28 cellular contexts compared by ENCODE assay signal in genomic region chrX:24364326-24364725, GRCh38. TPM values are rescaled to one million over a fixed set of nuclear protein-coding genes. Genes with fewer than 3 reads are reported as not detected.
"Had no signal": no experiment of that assay in that cellular context is flagged by ENCODE, and none has a peak within 500 bp of the region (broad histone marks: within the 10 kb centered on the region; RNA-seq: fewer than 3 reads in every experiment).

No MANE protein-coding gene starts in this region.

- H3K9me3 ChIP-seq: MG63 had no signal

- H3K27ac ChIP-seq: VCaP had no signal

- ATAC-seq: activated CD4-positive, alpha-beta T cell treated with anti-CD3 and anti-CD28 coated beads for 36 hours; T-cell had no signal

- H3K4me3 ChIP-seq: MG63 had no signal

- H3K27ac Mint-ChIP-seq: activated CD4-positive, alpha-beta memory T cell treated with anti-CD3 and anti-CD28 coated beads, Interleukin-2, amount 10 ng/mL, durations not matched to agents 7 days and 5 days; activated CD4-positive, alpha-beta T cell treated with anti-CD3 and anti-CD28 coated beads for 36 hours; activated naive CD4-positive, alpha-beta T cell treated with anti-CD3 and anti-CD28 coated beads, Interleukin-2, amount 50 U/mL, for 24 hours; T-cell had no signal

- H3K36me3 Mint-ChIP-seq: activated naive CD4-positive, alpha-beta T cell treated with anti-CD3 and anti-CD28 coated beads, Interleukin-2, amount 50 U/mL, for 24 hours; brain; T-cell had no signal

- H3K27me3 Mint-ChIP-seq: activated CD4-positive, alpha-beta memory T cell treated with anti-CD3 and anti-CD28 coated beads, Interleukin-2, amount 10 ng/mL, durations not matched to agents 7 days and 5 days; activated CD4-positive, alpha-beta T cell treated with anti-CD3 and anti-CD28 coated beads for 36 hours; activated naive CD4-positive, alpha-beta T cell treated with anti-CD3 and anti-CD28 coated beads, Interleukin-2, amount 50 U/mL, for 24 hours; brain had no signal

- H3K27me3 ChIP-seq: MG63 had no signal

- FAIRE-seq: RCC 7860 had no signal

- H3K4me3 Mint-ChIP-seq: activated CD4-positive, alpha-beta memory T cell treated with anti-CD3 and anti-CD28 coated beads, Interleukin-2, amount 10 ng/mL, durations not matched to agents 7 days and 5 days; activated CD4-positive, alpha-beta T cell treated with anti-CD3 and anti-CD28 coated beads for 36 hours; activated naive CD4-positive, alpha-beta T cell treated with anti-CD3 and anti-CD28 coated beads, Interleukin-2, amount 50 U/mL, for 24 hours; brain; T-cell had no signal

- H3K9me3 Mint-ChIP-seq: activated CD4-positive, alpha-beta memory T cell treated with anti-CD3 and anti-CD28 coated beads, Interleukin-2, amount 10 ng/mL, durations not matched to agents 7 days and 5 days; activated naive CD4-positive, alpha-beta T cell treated with anti-CD3 and anti-CD28 coated beads, Interleukin-2, amount 50 U/mL, for 24 hours; brain; T-cell had no signal

- DNase-seq: activated CD4-positive, alpha-beta memory T cell treated with anti-CD3 and anti-CD28 coated beads, Interleukin-2, amount 10 ng/mL, durations not matched to agents 7 days and 5 days; activated CD4-positive, alpha-beta T cell treated with anti-CD3 and anti-CD28 coated beads for 36 hours; activated CD4-positive, alpha-beta T cell treated with anti-CD3 and anti-CD28 coated beads, Interleukin-2, amount 50 U/mL, for 1 hour; activated CD8-positive, alpha-beta memory T cell treated with anti-CD3 and anti-CD28 coated beads, Interleukin-2, amount 50 U/mL, for 48 hours; activated effector memory CD4-positive, alpha-beta T cell treated with Interleukin-2 at 50 U/mL for 16 hours; activated naive CD4-positive, alpha-beta T cell; activated T-cell treated with anti-CD3 and anti-CD28 coated beads, Interleukin-2, amount 50 U/mL, for 1 hour; MG63; MV-4-11; NCI-H1092 treated with DMSO at 0.1 percent for 48 hours; NCI-H1417 treated with DMSO at 0.1 percent for 48 hours; NCI-H1694; NCI-H2029; NCI-H2107; NCI-H2171 treated with DMSO at 0.1 percent for 48 hours; NCI-H510A treated with DMSO at 0.1 percent for 48 hours; NCI-H69; NK-92 treated with Interleukin-12 subunit alpha and Interleukin-12 subunit beta, amount 100 ng/mL, for 24 hours; SHP77 treated with DMSO at 0.1 percent for 48 hours; T-cell had no signal

- H3K4me1 Mint-ChIP-seq: activated CD4-positive, alpha-beta memory T cell treated with anti-CD3 and anti-CD28 coated beads, Interleukin-2, amount 10 ng/mL, durations not matched to agents 7 days and 5 days; activated naive CD4-positive, alpha-beta T cell treated with anti-CD3 and anti-CD28 coated beads, Interleukin-2, amount 50 U/mL, for 24 hours had no signal

- H3K36me3 ChIP-seq: MG63 had no signal

RNA-seq across cellular contexts. Expression of gene SUPT20HL1, which starts 3.9 kb away (rescaled TPM):
- total RNA-seq: activated CD4-positive, alpha-beta memory T cell treated with anti-CD3 and anti-CD28 coated beads, Interleukin-2, amount 10 ng/mL, durations not matched to agents 7 days and 5 days; astrocyte; SK-MEL-5; T-cell; T-helper 2 cell treated with Interferon-gamma antibody and Interleukin-4, amounts not matched to agents 100 ng/mL and 5 ng/mL, for 36 hours had no signal

RNA-seq across cellular contexts. Expression of gene SUPT20HL2, which starts 50.5 kb away (rescaled TPM):
- total RNA-seq: activated CD4-positive, alpha-beta memory T cell treated with anti-CD3 and anti-CD28 coated beads, Interleukin-2, amount 10 ng/mL, durations not matched to agents 7 days and 5 days; activated CD4-positive, alpha-beta T cell treated with anti-CD3 and anti-CD28 coated beads for 36 hours; activated CD8-positive, alpha-beta memory T cell treated with anti-CD3 and anti-CD28 coated beads for 36 hours; astrocyte; SK-MEL-5; T-cell; T-helper 2 cell treated with Interferon-gamma antibody and Interleukin-4, amounts not matched to agents 100 ng/mL and 5 ng/mL, for 36 hours had no signal
